ENCODE assay signal across 1 cellular context in genomic region chr1:183025782-183026774, GRCh38.
TF ChIP-seq lines count a peak whose summit lies in the region.

No MANE protein-coding gene starts in this region.

TF ChIP-seq in HEK293, 187 proteins besides CTCF, POLR2A, EP300 and RAD21 (continued from another document and continues in another):
- TF ChIP-seq ZNF433 (tag by site-specific recombination; IDR thresholded peaks at IDR 0.05; ENCODE audit: low read depth) (no peak), ZSCAN30 (tag by site-specific recombination; IDR thresholded peaks at IDR 0.05) (peak; percentile 72; the same call in 1 of the 2 replicates), SCRT1 (tag by site-specific recombination; IDR thresholded peaks at IDR 0.05; ENCODE audit: borderline replicate concordance) (peak; percentile 89; the same call in 1 of the 2 replicates), ZNF561 (tag by site-specific recombination; IDR thresholded peaks at IDR 0.05; ENCODE audit: borderline replicate concordance) (peak; percentile 42; the same call in 1 of the 2 replicates), ZBTB6 (tag by site-specific recombination; IDR thresholded peaks at IDR 0.05) (no peak), ZBTB7A (tag by site-specific recombination; IDR thresholded peaks at IDR 0.05; ENCODE audit: low read depth) (peak; percentile 26; the same call in 1 of the 2 replicates), ZNF18 (tag by site-specific recombination; IDR thresholded peaks at IDR 0.05) (peak; percentile 72; the same call in 1 of the 2 replicates), ZNF292 (tag by site-specific recombination; IDR thresholded peaks at IDR 0.05; ENCODE audit: borderline replicate concordance, low read depth) (no peak), ZNF24 (tag by site-specific recombination; IDR thresholded peaks at IDR 0.05) (peak; percentile 95), GLI4 (tag by site-specific recombination; IDR thresholded peaks at IDR 0.05) (no peak), ZNF830 (tag by site-specific recombination; IDR thresholded peaks at IDR 0.05; ENCODE audit: low read depth) (no peak), ZBTB48 (tag by site-specific recombination; IDR thresholded peaks at IDR 0.05) (peak; percentile 30; the same call in 1 of the 2 replicates), ZBTB10 (tag by site-specific recombination; IDR thresholded peaks at IDR 0.05) (no peak), SP7 (tag by site-specific recombination; IDR thresholded peaks at IDR 0.05) (peak; percentile 99), ZSCAN4 (tag by site-specific recombination; IDR thresholded peaks at IDR 0.05) (no peak), ZNF280C (tag by site-specific recombination; IDR thresholded peaks at IDR 0.05) (no peak), ZNF19 (tag by site-specific recombination; IDR thresholded peaks at IDR 0.05; ENCODE audit: low read depth) (no peak), ZNF366 (tag by site-specific recombination; conservative IDR thresholded peaks at IDR 0.05) (peak; percentile 89), ZNF362 (tag by site-specific recombination; IDR thresholded peaks at IDR 0.05) (no peak), ZNF501 (tag by site-specific recombination; IDR thresholded peaks at IDR 0.05) (peak; percentile 95; the same call in 1 of the 2 replicates), OVOL3 (tag by site-specific recombination; IDR thresholded peaks at IDR 0.05) (peak; percentile 92), ZNF792 (tag by site-specific recombination; IDR thresholded peaks at IDR 0.05) (peak; percentile 38), ZNF624 (tag by site-specific recombination; IDR thresholded peaks at IDR 0.05) (no peak), ZBTB20 (tag by site-specific recombination; IDR thresholded peaks at IDR 0.05) (no peak), ZNF660 (tag by site-specific recombination; IDR thresholded peaks at IDR 0.05) (peak; percentile 50), ZNF544 (tag by site-specific recombination; IDR thresholded peaks at IDR 0.05) (no peak), ZNF777 (tag by site-specific recombination; IDR thresholded peaks at IDR 0.05; ENCODE audit: borderline replicate concordance) (no peak), ZNF658 (tag by site-specific recombination; IDR thresholded peaks at IDR 0.05) (no peak), GLIS2 (tag by site-specific recombination; IDR thresholded peaks at IDR 0.05) (peak; percentile 40; the same call in 1 of the 2 replicates), ZSCAN5A (tag by site-specific recombination; IDR thresholded peaks at IDR 0.05) (no peak), TRIM28 (IDR thresholded peaks at IDR 0.05; ENCODE audit: borderline replicate concordance, low read length) (peak; percentile 87; the same call in 1 of the 2 replicates), INSM2 (tag by site-specific recombination; IDR thresholded peaks at IDR 0.05) (peak; percentile 99), ZNF549 (tag by site-specific recombination; IDR thresholded peaks at IDR 0.05) (0 out of 2 replicates have a peak, but pooled peaks have one; percentile 27), HOXA7 (CRISPR knock-in tag; IDR thresholded peaks at IDR 0.05; ENCODE audit: borderline replicate concordance) (no peak), ZNF335 (tag by site-specific recombination; conservative IDR thresholded peaks at IDR 0.05) (peak; percentile 8; the same call in 1 of the 2 replicates), ZNF747 (tag by site-specific recombination; IDR thresholded peaks at IDR 0.05) (no peak), ZNF211 (tag by site-specific recombination; IDR thresholded peaks at IDR 0.05; ENCODE audit: low read depth) (no peak), ZNF423 (tag by site-specific recombination; IDR thresholded peaks at IDR 0.05) (no peak), ATF2 (tag by site-specific recombination; IDR thresholded peaks at IDR 0.05; ENCODE audit: low read depth) (peak; percentile 50; the same call in 1 of the 2 replicates), ZNF148 (tag by site-specific recombination; IDR thresholded peaks at IDR 0.05; ENCODE audit: borderline replicate concordance) (no peak), ZNF341 (tag by site-specific recombination; IDR thresholded peaks at IDR 0.05; ENCODE audit: low read depth) (0 out of 2 replicates have a peak, but pooled peaks have one; percentile 29), MEIS1 (CRISPR knock-in tag; IDR thresholded peaks at IDR 0.05; ENCODE audit: borderline replicate concordance) (no peak)
